In the genomic region with DNA sequence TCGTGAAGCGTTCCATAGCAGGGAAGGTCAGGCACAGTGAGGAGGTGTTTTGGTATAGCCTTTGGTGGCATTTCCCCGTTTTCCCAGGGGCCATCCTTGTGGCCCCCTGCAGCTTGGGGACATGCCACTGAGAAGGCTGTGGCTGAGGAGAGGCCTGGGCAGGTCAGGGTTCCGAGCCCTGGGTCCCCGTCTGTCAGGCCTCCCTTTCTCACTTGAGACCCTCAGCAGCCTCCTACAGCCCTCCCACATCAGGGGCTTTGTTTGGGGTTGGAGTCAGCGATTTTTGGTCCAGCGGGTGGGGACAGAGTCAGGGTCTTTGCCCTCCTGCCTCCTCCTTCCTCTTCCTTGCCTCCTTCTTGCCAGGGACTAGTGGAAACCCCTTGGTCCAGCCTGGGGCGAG, we compare ENCODE assay signal across 14 cellular contexts. TPM values are rescaled to one million over a fixed set of nuclear protein-coding genes. Genes with fewer than 3 reads are reported as not detected.
DNase-seq lines count a peak whose midpoint lies in the region; ATAC-seq and TF ChIP-seq lines count a peak whose summit lies in the region.
"Had no signal": no experiment of that assay in that cellular context is flagged by ENCODE, and none has a peak within 500 bp of the region (broad histone marks: within the 10 kb centered on the region; RNA-seq: fewer than 3 reads in every experiment).

No MANE protein-coding gene starts in this region.

- no peaks in the 10 kb centered on the region for H3K79me2 ChIP-seq in neural progenitor cell (ENCODE audit: low read depth)

- H3K9me3 Mint-ChIP-seq in activated T-cell treated with anti-CD3 and anti-CD28 coated beads, Interleukin-2, amount 50 U/mL, for 24 hours, result no peaks in the 10 kb centered on the region
- no peaks in the 10 kb centered on the region for H3K9me3 Mint-ChIP-seq in activated CD8-positive, alpha-beta T cell treated with anti-CD3 and anti-CD28 coated beads for 36 hours
- H3K9me3 Mint-ChIP-seq in neural progenitor cell, result no peaks in the 10 kb centered on the region
- H3K9me3 Mint-ChIP-seq: activated T-helper 1 cell treated with anti-CD3 and anti-CD28 coated beads, Interleukin-12 subunit alpha, Interleukin-12 subunit beta, Interleukin-2, Interleukin-4 antibody, amounts not matched to agents 30 ng/mL and 10 ng/mL and 1 ng/mL, durations not matched to agents 14 hours and 24 hours and 36 hours had no signal

- H4K20me1 ChIP-seq in neural progenitor cell (ENCODE audit: low read depth), result no peaks in the 10 kb centered on the region

- no peak for TF ChIP-seq CTCF in activated CD8-positive, alpha-beta T cell treated with anti-CD3 and anti-CD28 coated beads for 36 hours (IDR thresholded peaks at IDR 0.05)
- no peak for TF ChIP-seq CTCF in neural progenitor cell (IDR thresholded peaks at IDR 0.05)

- H3K9ac ChIP-seq in stomach smooth muscle (ENCODE audit: low read length in 2 of 2) (no peak overlapping the region), neural progenitor cell (no peak overlapping the region)

- peaks cover 5 to 16% of the 10 kb centered on the region in 2 donors for H3K36me3 ChIP-seq in stomach smooth muscle (ENCODE audit: control insufficient read depth in 2 of 2, insufficient read depth in 2 of 2, low read length in 2 of 2)
- H3K36me3 ChIP-seq in neural progenitor cell, result no peaks in the 10 kb centered on the region

- peak overlapping the region; percentile 73 for H3K4me3 Mint-ChIP-seq in activated T-cell treated with anti-CD3 and anti-CD28 coated beads, Interleukin-2, amount 50 U/mL, for 24 hours
- peak overlapping the region; percentile 81 for H3K4me3 Mint-ChIP-seq in activated CD8-positive, alpha-beta T cell treated with anti-CD3 and anti-CD28 coated beads for 36 hours
- H3K4me3 Mint-ChIP-seq in neural progenitor cell, result no peak overlapping the region

- intact Hi-C loops in activated CD8-positive, alpha-beta T cell treated with anti-CD3 and anti-CD28 coated beads for 36 hours (cut with micrococcal nuclease), result loop anchor here (10.0 kb wide), 1 partner anchor 561 kb away; no protein-coding TSS in a partner anchor

- peaks cover 22% of the 10 kb centered on the region for H3K36me3 Mint-ChIP-seq in activated T-cell treated with anti-CD3 and anti-CD28 coated beads, Interleukin-2, amount 50 U/mL, for 24 hours (ENCODE audit: low read depth)
- H3K36me3 Mint-ChIP-seq in activated CD8-positive, alpha-beta T cell treated with anti-CD3 and anti-CD28 coated beads for 36 hours (ENCODE audit: low read depth), result peaks cover 9% of the 10 kb centered on the region
- no peaks in the 10 kb centered on the region for H3K36me3 Mint-ChIP-seq in neural progenitor cell

- H3K4me2 ChIP-seq in neural progenitor cell, result no peak overlapping the region

- peak overlapping the region; percentile 99 for H3K27ac ChIP-seq in layer of hippocampus (ENCODE audit: low read depth, low read length)
- peak overlapping the region; percentile 91 for H3K27ac ChIP-seq in stomach smooth muscle (ENCODE audit: low read length)
- H3K27ac ChIP-seq in neural progenitor cell, result no peak overlapping the region

- H3K27me3 ChIP-seq in layer of hippocampus (ENCODE audit: control insufficient read depth, insufficient read depth, low read length), result no peaks in the 10 kb centered on the region
- H3K27me3 ChIP-seq in stomach smooth muscle (ENCODE audit: control insufficient read depth in 1 of 2, insufficient read depth in 2 of 2, low read length in 2 of 2), result no peaks in the 10 kb centered on the region
- H3K27me3 ChIP-seq in neural progenitor cell, result no peaks in the 10 kb centered on the region

- H3K4me1 Mint-ChIP-seq in activated T-cell treated with anti-CD3 and anti-CD28 coated beads, Interleukin-2, amount 50 U/mL, for 24 hours (ENCODE audit: low read depth), result peaks cover 96% of the 10 kb centered on the region
- peaks cover 94% of the 10 kb centered on the region for H3K4me1 Mint-ChIP-seq in activated CD8-positive, alpha-beta T cell treated with anti-CD3 and anti-CD28 coated beads for 36 hours (ENCODE audit: low read depth)
- peaks cover 70% of the 10 kb centered on the region for H3K4me1 Mint-ChIP-seq in neural progenitor cell

- no peak for ATAC-seq in activated CD8-positive, alpha-beta T cell treated with anti-CD3 and anti-CD28 coated beads for 36 hours
- ATAC-seq: sciatic nerve had no signal

- peaks cover 4% of the 10 kb centered on the region for H3F3A ChIP-seq in neural progenitor cell (ENCODE audit: low read depth)

- H3K4me3 ChIP-seq in stomach smooth muscle (ENCODE audit: low read length in 2 of 2) (no peak overlapping the region), neural progenitor cell (no peak overlapping the region)

- DNase-seq in activated T-cell treated with anti-CD3 and anti-CD28 coated beads, Interleukin-2, amount 50 U/mL, for 24 hours, result no peak
- DNase-seq in activated T-cell treated with anti-CD3 and anti-CD28 coated beads, Interleukin-2, amount 50 U/mL, for 1 hour, result no peak
- no peak for DNase-seq in activated CD8-positive, alpha-beta T cell treated with anti-CD3 and anti-CD28 coated beads for 36 hours
- DNase-seq in DMS153 treated with DMSO at 0.1 percent for 48 hours (lab: John Stamatoyannopoulos, UW; ENCODE audit: unreplicated experiment) (no peak), neural progenitor cell (ENCODE audit: low spot score) (no peak)
- DNase-seq in stimulated activated CD4-positive, alpha-beta T cell treated with anti-CD3 and anti-CD28 coated beads, Interleukin-4, amount 100 ng/mL, for 24 hours, result no peak
- DNase-seq: cerebellar nuclear complex, DMS53, Kasumi-1, NCI-H2081 had no signal

- peak overlapping the region; percentile 93 for H3K27ac Mint-ChIP-seq in activated T-cell treated with anti-CD3 and anti-CD28 coated beads, Interleukin-2, amount 50 U/mL, for 24 hours
- H3K27ac Mint-ChIP-seq in activated CD8-positive, alpha-beta T cell treated with anti-CD3 and anti-CD28 coated beads for 36 hours, result peak overlapping the region; percentile 94
- no peak overlapping the region for H3K27ac Mint-ChIP-seq in neural progenitor cell
- H3K27ac Mint-ChIP-seq: activated T-helper 1 cell treated with anti-CD3 and anti-CD28 coated beads, Interleukin-12 subunit alpha, Interleukin-12 subunit beta, Interleukin-2, Interleukin-4 antibody, amounts not matched to agents 30 ng/mL and 10 ng/mL and 1 ng/mL, durations not matched to agents 14 hours and 24 hours and 36 hours had no signal

- H2AFZ ChIP-seq in neural progenitor cell (replicated peaks), result no peak overlapping the region

- POLR2A ChIA-PET in activated CD8-positive, alpha-beta T cell treated with anti-CD3 and anti-CD28 coated beads for 36 hours (lab: Charles Lee), result interaction anchor here (0.9 to 5.9 kb wide), 8 partner anchors 9 to 110 kb away, joined by 3 to 43 read pairs (median 4); no protein-coding TSS in a partner anchor

- H3K9me3 ChIP-seq in stomach smooth muscle (ENCODE audit: control insufficient read depth in 2 of 2, low read length in 2 of 2) (no peaks in the 10 kb centered on the region), neural progenitor cell (ENCODE audit: low read depth) (no peaks in the 10 kb centered on the region)

- H3K27me3 Mint-ChIP-seq in activated T-cell treated with anti-CD3 and anti-CD28 coated beads, Interleukin-2, amount 50 U/mL, for 24 hours, result no peaks in the 10 kb centered on the region
- H3K27me3 Mint-ChIP-seq in activated CD8-positive, alpha-beta T cell treated with anti-CD3 and anti-CD28 coated beads for 36 hours, result no peaks in the 10 kb centered on the region
- H3K27me3 Mint-ChIP-seq in neural progenitor cell (ENCODE audit: insufficient read depth, low read depth), result peaks cover 9% of the 10 kb centered on the region

- H3K4me1 ChIP-seq in stomach smooth muscle (ENCODE audit: control insufficient read depth, insufficient read depth, low read length) (peaks cover 48% of the 10 kb centered on the region), neural progenitor cell (peaks cover 37% of the 10 kb centered on the region)

- CTCF ChIA-PET in activated CD8-positive, alpha-beta T cell treated with anti-CD3 and anti-CD28 coated beads for 36 hours (lab: Charles Lee), result interaction anchor here (0.7 to 3.2 kb wide), 15 partner anchors 8 to 230 kb away, joined by 3 to 26 read pairs (median 4); no protein-coding TSS in a partner anchor

RNA-seq across cellular contexts. Expression of a gene that starts 22.2 kb away (rescaled TPM):
- total RNA-seq in activated CD8-positive, alpha-beta T cell treated with anti-CD3 and anti-CD28 coated beads for 36 hours, result 10 to 100 TPM; 13.4 to 14.5 TPM
- total RNA-seq in neural progenitor cell (ENCODE audit: low replicate concordance), result 6.5 and 8.6 TPM in 2 replicates

RNA-seq across cellular contexts. Expression of a gene that starts 51.0 kb away (rescaled TPM):
- total RNA-seq in activated CD8-positive, alpha-beta T cell treated with anti-CD3 and anti-CD28 coated beads for 36 hours, result 1 to 10 TPM; 3.7 to 4.4 TPM
- total RNA-seq in neural progenitor cell (ENCODE audit: low replicate concordance), result 5.3 and 6.8 TPM in 2 replicates
